8 cellular contexts compared by ENCODE assay signal in the genomic region with DNA sequence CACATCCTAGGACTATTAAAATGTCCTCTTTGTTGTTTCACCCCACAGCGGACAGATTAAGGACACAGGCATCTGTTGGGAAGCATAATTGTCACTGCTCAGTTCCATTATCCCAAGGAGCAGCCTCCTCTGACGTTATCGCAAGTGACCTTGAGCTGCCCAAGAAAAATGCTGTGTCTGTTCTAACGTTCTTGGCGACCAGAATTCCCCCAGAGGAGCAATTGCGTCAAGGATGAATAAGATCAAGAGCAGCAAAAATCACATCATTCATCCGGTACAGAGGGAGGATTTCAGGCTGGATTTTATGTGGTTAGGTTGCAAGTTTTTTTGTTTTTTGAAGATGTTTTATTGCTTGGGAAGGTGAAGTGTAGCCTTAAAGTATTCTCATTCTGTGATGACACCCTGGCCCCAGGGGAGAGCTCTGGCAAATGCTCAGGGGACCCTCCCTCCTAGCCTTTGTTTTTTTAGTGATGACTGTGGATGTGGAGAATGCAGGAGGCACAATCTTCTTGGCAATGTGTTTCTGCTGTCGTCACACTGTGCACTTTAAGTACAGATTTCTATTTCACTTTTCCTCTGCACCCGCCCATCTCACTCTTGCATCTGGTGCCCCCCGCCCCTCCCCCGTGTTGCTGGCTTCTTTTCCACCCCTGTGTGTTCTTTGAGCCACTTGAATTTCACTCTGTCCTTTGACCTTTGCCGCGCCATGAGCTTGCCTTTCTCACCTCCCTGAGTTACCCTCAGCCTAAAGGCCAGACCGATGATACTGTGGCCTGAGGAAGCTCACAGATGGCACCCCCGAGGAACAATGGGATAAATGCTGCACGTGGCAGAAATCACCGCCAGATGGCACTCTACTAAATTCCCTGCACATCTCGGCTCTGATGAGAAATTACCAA.
DNase-seq lines count a peak whose midpoint lies in the region; TF ChIP-seq lines count a peak whose summit lies in the region.

No MANE protein-coding gene starts in this region.

- no peaks in the 10 kb centered on the region for H3K36me3 ChIP-seq in testis (ENCODE audit: low read depth, missing control alignments)

- H3K9me3 ChIP-seq in testis = no peaks in the 10 kb centered on the region

- 21 to 28% methylated on average over 18 of the region's 18 CpGs for WGBS in testis, 2 donors

- H3K4me3 ChIP-seq in testis = no peak overlapping the region

- TF ChIP-seq POLR2A in testis (IDR thresholded peaks at IDR 0.05) = no peak

- H3K27me3 ChIP-seq in testis = no peaks in the 10 kb centered on the region

- intact Hi-C loops in testis (cut with DNase I; ENCODE audit: low total_unique reads) = no loop called here

- TF ChIP-seq CTCF in testis (IDR thresholded peaks at IDR 0.05) = peak; percentile 51 to 71 (median 56)

- H3K27ac ChIP-seq in testis = peak overlapping the region; percentile 57 to 86

- H3K4me1 ChIP-seq in testis = peaks cover 14% of the 10 kb centered on the region

- DNase-seq in NCI-H2081 (lab: John Stamatoyannopoulos, UW) (peak; percentile 43 to 63), NCI-H2081 treated with DMSO at 0.1 percent for 48 hours (lab: John Stamatoyannopoulos, UW) (no peak), HT1080 (ENCODE audit: low read depth) (peak; percentile 79), SHP77 treated with DMSO at 0.1 percent for 48 hours (lab: John Stamatoyannopoulos, UW) (peak; percentile 84), foreskin melanocyte (peak; percentile 71), occipital lobe (lab: John Stamatoyannopoulos, UW) (peak; percentile 33), testis (peak; percentile 88)
- DNase-seq in activated effector memory CD4-positive, alpha-beta T cell treated with anti-CD3 and anti-CD28 coated beads, Interleukin-2, amount 50 U/mL, for 16 hours = peak; percentile 84
